ENCODE assay signal across 1 cellular context in genomic region chr2:187502467-187502866, GRCh38.
TF ChIP-seq lines count a peak whose summit lies in the region.

No MANE protein-coding gene starts in this region.

TF ChIP-seq in IMR-90, 13 proteins besides CTCF, POLR2A, EP300 and RAD21 (continued from another document):
- TF ChIP-seq, protein P1, sequence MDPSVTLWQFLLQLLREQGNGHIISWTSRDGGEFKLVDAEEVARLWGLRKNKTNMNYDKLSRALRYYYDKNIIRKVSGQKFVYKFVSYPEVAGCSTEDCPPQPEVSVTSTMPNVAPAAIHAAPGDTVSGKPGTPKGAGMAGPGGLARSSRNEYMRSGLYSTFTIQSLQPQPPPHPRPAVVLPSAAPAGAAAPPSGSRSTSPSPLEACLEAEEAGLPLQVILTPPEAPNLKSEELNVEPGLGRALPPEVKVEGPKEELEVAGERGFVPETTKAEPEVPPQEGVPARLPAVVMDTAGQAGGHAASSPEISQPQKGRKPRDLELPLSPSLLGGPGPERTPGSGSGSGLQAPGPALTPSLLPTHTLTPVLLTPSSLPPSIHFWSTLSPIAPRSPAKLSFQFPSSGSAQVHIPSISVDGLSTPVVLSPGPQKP (IDR thresholded peaks at IDR 0.05; ENCODE audit: borderline replicate concordance, low read depth, low read length), result no peak
- TF ChIP-seq MXI1 (IDR thresholded peaks at IDR 0.05; ENCODE audit: borderline replicate concordance, low read depth, low read length) (no peak), BHLHE40 (IDR thresholded peaks at IDR 0.05; ENCODE audit: low read depth, low read length) (no peak), FOS (IDR thresholded peaks at IDR 0.05; ENCODE audit: low read depth, low read length) (no peak), CEBPB (IDR thresholded peaks at IDR 0.05; ENCODE audit: low read depth, low read length) (no peak), SMC3 (IDR thresholded peaks at IDR 0.05; ENCODE audit: low read depth, low read length) (no peak)
